Comparison of ENCODE assay signal across 25 cellular contexts in the genomic region with DNA sequence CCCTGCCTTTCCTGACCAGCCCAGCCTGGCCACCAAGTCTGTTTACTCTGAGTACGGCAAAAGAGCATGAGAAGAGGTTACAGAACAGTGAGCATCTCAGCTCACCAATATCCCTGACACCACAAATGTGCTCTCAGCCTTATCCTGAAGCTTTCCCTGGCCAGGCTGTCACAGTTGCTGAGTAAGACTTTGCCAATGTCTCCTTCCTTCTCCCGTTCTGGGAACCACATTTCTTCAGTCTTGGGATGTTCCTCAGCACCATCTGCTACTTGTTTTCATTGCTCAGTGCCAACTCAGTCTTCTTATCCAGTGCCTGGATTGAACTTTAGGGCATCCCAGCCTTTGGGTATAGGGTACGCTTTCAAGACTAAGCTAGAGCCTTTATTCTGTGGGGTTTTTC. TPM values are rescaled to one million over a fixed set of nuclear protein-coding genes. Genes with fewer than 3 reads are reported as not detected.
DNase-seq lines count a peak whose midpoint lies in the region; ATAC-seq and TF ChIP-seq lines count a peak whose summit lies in the region.
"Had no signal": no experiment of that assay in that cellular context is flagged by ENCODE, and none has a peak within 500 bp of the region (broad histone marks: within the 10 kb centered on the region; RNA-seq: fewer than 3 reads in every experiment).

No MANE protein-coding gene starts in this region.

- peaks cover 48% of the 10 kb centered on the region for H3K4me1 Mint-ChIP-seq in dendritic cell treated with granulocyte-macrophage colony-stimulating factor and Interleukin-4, amounts not matched to agents 40 ng/mL and 50 ng/mL, for 4 days (ENCODE audit: low read depth)
- H3K4me1 Mint-ChIP-seq in stimulated activated effector memory CD8-positive, alpha-beta T cell treated with anti-CD3 and anti-CD28 coated beads, Interleukin-12 subunit alpha, Interleukin-12 subunit beta, amount 100 ng/mL, for 72 hours, result no peaks in the 10 kb centered on the region

- no peak for TF ChIP-seq CTCF in right atrium auricular region (IDR thresholded peaks at IDR 0.05)
- no peak for TF ChIP-seq CTCF in breast epithelium (IDR thresholded peaks at IDR 0.05)

- ATAC-seq in Right ventricle myocardium inferior, result no peak
- ATAC-seq in stimulated activated effector memory CD8-positive, alpha-beta T cell treated with anti-CD3 and anti-CD28 coated beads, Interleukin-12 subunit alpha, Interleukin-12 subunit beta, amount 100 ng/mL, for 72 hours, result no peak
- ATAC-seq: HepG2, K562 had no signal

- H3K9me3 Mint-ChIP-seq in dendritic cell treated with granulocyte-macrophage colony-stimulating factor and Interleukin-4, amounts not matched to agents 40 ng/mL and 50 ng/mL, for 4 days, result no peaks in the 10 kb centered on the region
- no peaks in the 10 kb centered on the region for H3K9me3 Mint-ChIP-seq in stimulated activated effector memory CD8-positive, alpha-beta T cell treated with anti-CD3 and anti-CD28 coated beads, Interleukin-12 subunit alpha, Interleukin-12 subunit beta, amount 100 ng/mL, for 72 hours
- H3K9me3 Mint-ChIP-seq: CD4-positive, CD25-positive, alpha-beta regulatory T cell; HFFc6 had no signal

- peaks cover 80% of the 10 kb centered on the region for H3K36me3 Mint-ChIP-seq in dendritic cell treated with granulocyte-macrophage colony-stimulating factor and Interleukin-4, amounts not matched to agents 40 ng/mL and 50 ng/mL, for 4 days (ENCODE audit: low read depth)
- H3K36me3 Mint-ChIP-seq in stimulated activated effector memory CD8-positive, alpha-beta T cell treated with anti-CD3 and anti-CD28 coated beads, Interleukin-12 subunit alpha, Interleukin-12 subunit beta, amount 100 ng/mL, for 72 hours, result peaks cover 17% of the 10 kb centered on the region

- H3K4me3 ChIP-seq in right atrium auricular region, result no peak overlapping the region
- no peak overlapping the region for H3K4me3 ChIP-seq in breast epithelium
- H3K4me3 ChIP-seq: BLaER1, HAP-1, K562 had no signal

- H3K27ac Mint-ChIP-seq in dendritic cell treated with granulocyte-macrophage colony-stimulating factor and Interleukin-4, amounts not matched to agents 40 ng/mL and 50 ng/mL, for 4 days, result peak overlapping the region; percentile 21
- H3K27ac Mint-ChIP-seq in stimulated activated effector memory CD8-positive, alpha-beta T cell treated with anti-CD3 and anti-CD28 coated beads, Interleukin-12 subunit alpha, Interleukin-12 subunit beta, amount 100 ng/mL, for 72 hours, result peak overlapping the region; percentile 10
- H3K27ac Mint-ChIP-seq: HFFc6 had no signal

- no peaks in the 10 kb centered on the region for H3K27me3 ChIP-seq in right atrium auricular region
- H3K27me3 ChIP-seq in breast epithelium, result no peaks in the 10 kb centered on the region
- H3K27me3 ChIP-seq: BLaER1 had no signal

- intact Hi-C loops in Right ventricle myocardium inferior (cut with DNase I), result no loop called here
- intact Hi-C loops in dendritic cell treated with granulocyte-macrophage colony-stimulating factor and Interleukin-4, amounts not matched to agents 40 ng/mL and 50 ng/mL, for 4 days (cut with micrococcal nuclease), result no loop called here
- intact Hi-C loops in breast epithelium (cut with DNase I; ENCODE audit: low total_unique reads), result no loop called here

- DNase-seq in right atrium auricular region (ENCODE audit: low spot score), result peak; percentile 48
- no peak for DNase-seq in Right ventricle myocardium inferior (ENCODE audit: missing footprints)
- DNase-seq in stimulated activated effector memory CD8-positive, alpha-beta T cell treated with anti-CD3 and anti-CD28 coated beads, Interleukin-12 subunit alpha, Interleukin-12 subunit beta, amount 100 ng/mL, for 72 hours (ENCODE audit: low spot score in 2 of 2), result no peak
- DNase-seq in SKM-1 treated with dmso at 0.1 percent for 144 hours (lab: John Stamatoyannopoulos, UW; ENCODE audit: unreplicated experiment), result no peak
- no peak for DNase-seq in breast epithelium (ENCODE audit: low spot score in 2 of 2)
- DNase-seq in islet precursor cell, result no peak
- DNase-seq: CD4-positive, CD25-positive, alpha-beta regulatory T cell; GOT3; HFFc6; Kasumi-1; NCI-H1092 treated with DMSO at 0.1 percent for 48 hours; NCI-H1436; NCI-H187; NCI-H2081 treated with DMSO at 0.1 percent for 48 hours; NCI-H2171; NCI-H226; NCI-H510A; NCI-H69; RPMI8226; SHP77 treated with DMSO at 0.1 percent for 48 hours had no signal

- no peaks in the 10 kb centered on the region for H3K27me3 Mint-ChIP-seq in dendritic cell treated with granulocyte-macrophage colony-stimulating factor and Interleukin-4, amounts not matched to agents 40 ng/mL and 50 ng/mL, for 4 days
- H3K27me3 Mint-ChIP-seq: CD4-positive, CD25-positive, alpha-beta regulatory T cell had no signal

- no peaks in the 10 kb centered on the region for H3K9me3 ChIP-seq in right atrium auricular region
- H3K9me3 ChIP-seq in breast epithelium, result no peaks in the 10 kb centered on the region
- H3K9me3 ChIP-seq: BLaER1, HAP-1 had no signal

- TF ChIP-seq POLR2A in breast epithelium (IDR thresholded peaks at IDR 0.05), result no peak

- H3K27ac ChIP-seq in right atrium auricular region, result peak overlapping the region; percentile 64 to 68
- no peak overlapping the region for H3K27ac ChIP-seq in breast epithelium
- H3K27ac ChIP-seq: BLaER1 had no signal

- H3K4me3 Mint-ChIP-seq in dendritic cell treated with granulocyte-macrophage colony-stimulating factor and Interleukin-4, amounts not matched to agents 40 ng/mL and 50 ng/mL, for 4 days, result no peak overlapping the region
- no peak overlapping the region for H3K4me3 Mint-ChIP-seq in stimulated activated effector memory CD8-positive, alpha-beta T cell treated with anti-CD3 and anti-CD28 coated beads, Interleukin-12 subunit alpha, Interleukin-12 subunit beta, amount 100 ng/mL, for 72 hours
- H3K4me3 Mint-ChIP-seq: CD4-positive, CD25-positive, alpha-beta regulatory T cell; HFFc6 had no signal

- H3K36me3 ChIP-seq in right atrium auricular region (peaks cover 11% of the 10 kb centered on the region), breast epithelium (no peaks in the 10 kb centered on the region)
- H3K36me3 ChIP-seq: HAP-1 had no signal

- peaks cover 0 to 45% of the 10 kb centered on the region in 2 donors for H3K4me1 ChIP-seq in right atrium auricular region
- H3K4me1 ChIP-seq in breast epithelium, result no peaks in the 10 kb centered on the region
- H3K4me1 ChIP-seq: HAP-1 had no signal

RNA-seq across cellular contexts. Expression of gene KCNIP2, which starts 7.1 kb away (rescaled TPM):
- total RNA-seq in right atrium auricular region (100 to 1,000 TPM; 192 to 653 TPM), Right ventricle myocardium inferior (409 TPM), breast epithelium (10 to 100 TPM; 11.9 to 90.4 (median 20.6) TPM)

RNA-seq across cellular contexts. Expression of gene OGA, which starts 32.5 kb away (rescaled TPM):
- total RNA-seq in right atrium auricular region (10 to 100 TPM; 41.6 to 50.9 TPM), Right ventricle myocardium inferior (79.2 TPM), breast epithelium (100 to 1,000 TPM; 169 to 200 (median 181) TPM)

Comparison
In these comparisons a context has a peak if more than half of its experiments do, and no peak if none do; other contexts are left out.
1. H3K27ac ChIP-seq: peak in right atrium auricular region (2 of 2); none in breast epithelium (0 of 2).